8 cellular contexts compared by ENCODE assay signal in the genomic region with DNA sequence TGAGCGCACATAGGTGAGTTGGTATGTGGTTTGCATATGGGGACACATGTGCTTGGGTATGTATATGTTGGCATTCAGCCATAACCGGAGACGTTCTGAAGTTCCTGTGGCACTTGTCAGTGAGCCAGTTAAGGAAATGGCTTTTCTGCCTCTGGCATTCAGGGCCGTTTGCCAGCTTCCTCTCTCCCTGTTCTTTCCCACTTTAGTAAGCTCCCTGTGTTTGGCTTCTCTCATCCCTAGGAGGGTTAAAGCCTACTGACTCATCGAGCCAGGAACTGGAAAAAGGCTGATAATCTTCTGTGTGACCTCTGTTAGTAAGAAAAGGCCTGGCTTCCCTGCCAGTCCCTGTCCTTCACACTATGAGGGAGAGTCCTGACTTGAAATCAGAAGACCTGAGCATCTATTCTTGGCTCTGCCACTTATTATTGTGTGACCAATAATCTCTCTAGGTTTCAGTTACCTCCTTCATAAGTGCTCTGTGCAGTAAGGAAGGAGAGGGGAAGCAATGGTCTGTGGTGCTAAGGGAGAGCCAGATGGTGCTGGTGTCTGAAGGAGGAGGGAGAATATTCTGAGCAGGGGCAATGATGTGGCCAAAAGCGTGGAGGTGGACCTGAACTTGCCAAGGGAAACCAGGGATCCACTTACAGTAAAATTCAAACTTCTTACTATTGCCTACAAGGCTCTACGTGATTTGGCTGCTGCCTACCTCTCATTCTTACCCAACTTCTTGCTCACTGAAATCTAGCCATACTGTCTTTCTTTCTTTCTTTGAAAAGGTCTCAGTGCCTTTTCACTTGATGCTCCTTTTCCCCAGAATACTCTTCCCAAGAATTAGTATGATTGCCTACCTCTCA. TPM values are rescaled to one million over a fixed set of nuclear protein-coding genes. Genes with fewer than 3 reads are reported as not detected.
A peak's percentile ranks its signal among the peaks of the same experiment; 100 is the strongest.
DNase-seq lines count a peak whose midpoint lies in the region; ATAC-seq and TF ChIP-seq lines count a peak whose summit lies in the region.

No MANE protein-coding gene starts in this region.

- no peaks in the 10 kb centered on the region for H3K36me3 ChIP-seq in rectal smooth muscle tissue (ENCODE audit: control insufficient read depth, insufficient read depth, low read length)

- peaks cover 9% of the 10 kb centered on the region for H3K4me1 Mint-ChIP-seq in T-helper 2 cell treated with Interferon-gamma antibody and Interleukin-4, amounts not matched to agents 5 μg/mL and 100 μg/mL, for 36 hours (ENCODE audit: low read depth)

- peak; percentile 98 for DNase-seq in A172 (ENCODE audit: low spot score)
- DNase-seq in HL-60 (ENCODE audit: low read depth in 1 of 2, low spot score in 1 of 2): peak; percentile 12 to 50
- no peak for DNase-seq in T-helper 2 cell treated with Interferon-gamma antibody and Interleukin-4, amounts not matched to agents 5 μg/mL and 100 μg/mL, for 36 hours (ENCODE audit: low spot score)
- DNase-seq in foreskin fibroblast: peak; percentile 92 to 97
- no peak for DNase-seq in stimulated activated CD4-positive, alpha-beta T cell treated with anti-CD3 and anti-CD28 coated beads, Interleukin-12 subunit alpha, Interleukin-12 subunit beta, amount 100 ng/mL, for 4 hours

- no peaks in the 10 kb centered on the region for H3K27me3 ChIP-seq in HL-60 (ENCODE audit: insufficient read depth, poor library complexity, severe bottlenecking)
- no peaks in the 10 kb centered on the region for H3K27me3 ChIP-seq in rectal smooth muscle tissue (ENCODE audit: control insufficient read depth, insufficient read depth, low read length)

- TF ChIP-seq CTCF in HL-60 (IDR thresholded peaks at IDR 0.05; ENCODE audit: insufficient read depth, low read length): no peak
- no peak for TF ChIP-seq CTCF in foreskin fibroblast (IDR thresholded peaks at IDR 0.05; ENCODE audit: low read depth, low read length)

- H3K27ac ChIP-seq in HL-60 (replicated peaks): peak overlapping the region; percentile 19; the same call in 1 of the 2 replicates
- peak overlapping the region; percentile 15 for H3K27ac ChIP-seq in rectal smooth muscle tissue (ENCODE audit: low read depth, low read length)

- no peaks in the 10 kb centered on the region for H3K27me3 Mint-ChIP-seq in T-helper 2 cell treated with Interferon-gamma antibody and Interleukin-4, amounts not matched to agents 5 μg/mL and 100 μg/mL, for 36 hours (ENCODE audit: low read depth)

- no peak for ATAC-seq in HG02642 (IDR thresholded peaks at IDR 0.05; ENCODE audit: poor library complexity, unreplicated experiment)
- ATAC-seq in HG02571 (IDR thresholded peaks at IDR 0.05; ENCODE audit: unreplicated experiment): no peak

- no peak overlapping the region for H3K4me3 Mint-ChIP-seq in T-helper 2 cell treated with Interferon-gamma antibody and Interleukin-4, amounts not matched to agents 5 μg/mL and 100 μg/mL, for 36 hours

- peaks cover 17% of the 10 kb centered on the region for H3K36me3 Mint-ChIP-seq in T-helper 2 cell treated with Interferon-gamma antibody and Interleukin-4, amounts not matched to agents 5 μg/mL and 100 μg/mL, for 36 hours (ENCODE audit: low read depth)

- no peak overlapping the region for H3K4me3 ChIP-seq in HL-60 (replicated peaks; ENCODE audit: insufficient read depth, low read length)
- H3K4me3 ChIP-seq in foreskin fibroblast (ENCODE audit: low read depth in 1 of 2, low read length in 2 of 2): no peak overlapping the region
- H3K4me3 ChIP-seq in rectal smooth muscle tissue (ENCODE audit: low read length): no peak overlapping the region

- H3K9me3 Mint-ChIP-seq in T-helper 2 cell treated with Interferon-gamma antibody and Interleukin-4, amounts not matched to agents 5 μg/mL and 100 μg/mL, for 36 hours: no peaks in the 10 kb centered on the region

- peaks cover 5% of the 10 kb centered on the region for H3K4me1 ChIP-seq in rectal smooth muscle tissue (ENCODE audit: control insufficient read depth, insufficient read depth, low read length)

- no peak overlapping the region for H3K9ac ChIP-seq in rectal smooth muscle tissue (ENCODE audit: low read length)

- peak overlapping the region; percentile 51 for H3K27ac Mint-ChIP-seq in T-helper 2 cell treated with Interferon-gamma antibody and Interleukin-4, amounts not matched to agents 5 μg/mL and 100 μg/mL, for 36 hours

RNA-seq across cellular contexts. Expression of gene ACSS2, which starts 31.4 kb away (rescaled TPM):
- 40.1 and 49.9 TPM in 2 replicates for total RNA-seq in A172 (2014; rRNA removed; shearing (Covaris generic))

RNA-seq across cellular contexts. Expression of gene GGT7, which starts 35.2 kb away (rescaled TPM):
- total RNA-seq in A172 (2014; rRNA removed; shearing (Covaris generic)): 0.26 and 0.55 TPM in 2 replicates

RNA-seq across cellular contexts. Expression of gene GSS, which starts 47.8 kb away (rescaled TPM):
- total RNA-seq in A172 (2014; rRNA removed; shearing (Covaris generic)): 150 and 151 TPM in 2 replicates

RNA-seq across cellular contexts. Expression of gene MYH7B, which starts 47.8 kb away (rescaled TPM):
- not detected in 2 replicates for total RNA-seq in A172 (2014; rRNA removed; shearing (Covaris generic))

Comparison
In these comparisons a context has a peak if more than half of its experiments do, and no peak if none do; other contexts are left out.
1. DNase-seq: peak in A172 (single experiment), HL-60 (2 of 2) and foreskin fibroblast (2 of 2); none in T-helper 2 cell treated with Interferon-gamma antibody and Interleukin-4, amounts not matched to agents 5 μg/mL and 100 μg/mL, for 36 hours (single experiment) and stimulated activated CD4-positive, alpha-beta T cell treated with anti-CD3 and anti-CD28 coated beads, Interleukin-12 subunit alpha, Interleukin-12 subunit beta, amount 100 ng/mL, for 4 hours (single experiment).